In the genomic region with DNA sequence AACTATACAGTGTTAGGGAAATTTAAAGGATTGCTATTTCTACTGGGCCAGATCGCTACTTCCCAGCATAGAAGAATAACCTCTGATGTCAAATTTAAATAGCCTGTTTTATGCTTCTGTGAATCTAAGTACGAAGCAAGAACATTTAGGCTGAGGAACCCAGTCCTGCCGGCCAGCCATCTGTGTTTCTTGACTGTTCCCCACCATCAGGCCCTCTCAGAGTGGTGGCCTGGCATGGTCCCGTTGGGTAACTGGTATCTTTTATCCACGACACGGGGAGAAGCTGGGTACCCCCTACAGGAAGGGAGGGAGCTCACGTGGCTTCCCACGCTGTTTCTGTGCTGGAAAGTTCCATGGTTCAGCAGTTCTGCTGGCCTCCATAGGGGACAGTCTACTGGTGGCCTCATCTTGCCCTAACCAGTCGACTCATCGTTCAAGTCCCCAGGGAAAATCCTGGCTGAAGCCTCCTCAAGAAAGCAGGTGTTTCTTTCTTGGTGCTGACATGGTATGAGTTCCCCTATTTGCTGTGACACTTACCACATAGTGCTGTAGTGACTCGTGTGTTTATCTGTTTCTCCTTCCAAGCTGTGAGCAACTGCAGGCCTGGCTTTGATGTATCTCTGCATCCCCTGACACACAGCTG, we compare ENCODE assay signal across 10 cellular contexts.
DNase-seq lines count a peak whose midpoint lies in the region; ATAC-seq and TF ChIP-seq lines count a peak whose summit lies in the region.
"Had no signal": no experiment of that assay in that cellular context is flagged by ENCODE, and none has a peak within 500 bp of the region (broad histone marks: within the 10 kb centered on the region; RNA-seq: fewer than 3 reads in every experiment).

No MANE protein-coding gene starts in this region.

- no peak overlapping the region for H2BK120ac ChIP-seq in neuronal stem cell (ENCODE audit: low read depth, low read length)

- H2AFZ ChIP-seq in neuronal stem cell (ENCODE audit: low read length), result peak overlapping the region; percentile 55

- no peak overlapping the region for H3K9ac ChIP-seq in neuronal stem cell (ENCODE audit: low read depth, low read length, poor library complexity)

- H3K9me3 ChIP-seq in neuronal stem cell (replicated peaks in 1 of 2; ENCODE audit: control insufficient read depth in 2 of 2, insufficient read depth in 1 of 2, low read depth in 1 of 2, low read length in 2 of 2), result peaks cover 0 to 16% of the 10 kb centered on the region in 2 donors

- no peak overlapping the region for H4K91ac ChIP-seq in neuronal stem cell (ENCODE audit: low read depth, low read length, poor library complexity)

- H2BK12ac ChIP-seq in neuronal stem cell (ENCODE audit: low read length), result no peak overlapping the region

- intact Hi-C loops in activated B cell treated with CpG ODN at 0.5 μM for 24 hours (cut with micrococcal nuclease), result no loop called here

- H3K14ac ChIP-seq in neuronal stem cell (ENCODE audit: low read length), result no peak overlapping the region

- peaks cover 12% of the 10 kb centered on the region for H3K9me3 Mint-ChIP-seq in activated B cell treated with CpG ODN at 0.5 μM for 24 hours

- POLR2A ChIA-PET in activated B cell treated with CpG ODN at 0.5 μM for 24 hours (lab: Charles Lee), result no interaction called here

- H3K18ac ChIP-seq in neuronal stem cell (ENCODE audit: low read length), result no peak overlapping the region

- H3K4me1 ChIP-seq in neuronal stem cell (ENCODE audit: control insufficient read depth in 2 of 2, insufficient read depth in 1 of 2, low read depth in 1 of 2, low read length in 2 of 2), result peaks cover 11 to 15% of the 10 kb centered on the region in 2 donors

- H3K36me3 Mint-ChIP-seq in activated B cell treated with CpG ODN at 0.5 μM for 24 hours (ENCODE audit: low read depth), result no peaks in the 10 kb centered on the region

- peaks cover 12% of the 10 kb centered on the region for H3K27me3 Mint-ChIP-seq in activated B cell treated with CpG ODN at 0.5 μM for 24 hours

- no CpG with 5 or more reads among the region's 11 CpGs for WGBS in neuronal stem cell (ENCODE audit: extremely low coverage in 2 of 2, insufficient read length in 2 of 2, insufficient replicate concordance in 1 of 2), 2 donors

- no peak overlapping the region for H3K27ac ChIP-seq in neuronal stem cell (replicated peaks; ENCODE audit: low read length)

- CTCF ChIA-PET in activated B cell treated with CpG ODN at 0.5 μM for 24 hours (lab: Charles Lee), result no interaction called here

- no peak overlapping the region for H3K4me3 ChIP-seq in neuronal stem cell (ENCODE audit: low read length in 2 of 2)

- no peak overlapping the region for H4K8ac ChIP-seq in neuronal stem cell (ENCODE audit: low read depth, low read length)

- no peak overlapping the region for H3K4ac ChIP-seq in neuronal stem cell (ENCODE audit: low read length)

- H3K4me2 ChIP-seq in neuronal stem cell (ENCODE audit: insufficient read depth, low read length, poor library complexity, severe bottlenecking), result no peak overlapping the region

- H3K36me3 ChIP-seq in neuronal stem cell (replicated peaks in 1 of 2; ENCODE audit: control insufficient read depth in 2 of 2, insufficient read depth in 2 of 2, low read length in 2 of 2), result no peaks in the 10 kb centered on the region

- no peak overlapping the region for H2AK5ac ChIP-seq in neuronal stem cell (ENCODE audit: low read depth, low read length)

- peaks cover 10% of the 10 kb centered on the region for H3K4me1 Mint-ChIP-seq in activated B cell treated with CpG ODN at 0.5 μM for 24 hours

- no peak overlapping the region for H3K23ac ChIP-seq in neuronal stem cell (ENCODE audit: low read depth, low read length, poor library complexity)

- no peak overlapping the region for H3K27ac Mint-ChIP-seq in activated B cell treated with CpG ODN at 0.5 μM for 24 hours

- ATAC-seq in GM18498 (IDR thresholded peaks at IDR 0.05; ENCODE audit: unreplicated experiment), result peak; percentile 47
- ATAC-seq in HG02763 (IDR thresholded peaks at IDR 0.05; ENCODE audit: unreplicated experiment), result peak; percentile 61
- ATAC-seq in activated B cell treated with CpG ODN at 0.5 μM for 24 hours (ENCODE audit: low read depth), result peak; percentile 49
- no peak for ATAC-seq in GM18519 (IDR thresholded peaks at IDR 0.05; ENCODE audit: low FRiP score, unreplicated experiment)
- no peak for ATAC-seq in GM18867 (IDR thresholded peaks at IDR 0.05; ENCODE audit: unreplicated experiment)

- no peak overlapping the region for H2BK5ac ChIP-seq in neuronal stem cell (ENCODE audit: low read length)

- DNase-seq in activated B cell treated with CpG ODN at 0.5 μM for 24 hours (no peak), neuronal stem cell (ENCODE audit: low spot score) (no peak)
- no peak for DNase-seq in activated CD4-positive, alpha-beta T cell treated with anti-CD3 and anti-CD28 coated beads for 4 hours
- DNase-seq in activated CD4-positive, alpha-beta T cell treated with anti-CD3 and anti-CD28 coated beads for 1 hour, result no peak
- DNase-seq: activated CD4-positive, CD25-positive, alpha-beta regulatory T cell; NCI-H187 had no signal

- H3K27me3 ChIP-seq in neuronal stem cell (ENCODE audit: control insufficient read depth in 3 of 3, insufficient read depth in 3 of 3, low read depth in 1 of 3, low read length in 3 of 3), result no peaks in the 10 kb centered on the region

- H2BK15ac ChIP-seq in neuronal stem cell (ENCODE audit: low read length), result no peak overlapping the region

- no peaks in the 10 kb centered on the region for H3K79me1 ChIP-seq in neuronal stem cell (ENCODE audit: low read depth, low read length)

- no peak overlapping the region for H3K4me3 Mint-ChIP-seq in activated B cell treated with CpG ODN at 0.5 μM for 24 hours

- no peak for TF ChIP-seq CTCF in activated B cell treated with CpG ODN at 0.5 μM for 24 hours (IDR thresholded peaks at IDR 0.05)

Comparison
In these comparisons a context has a peak if more than half of its experiments do, and no peak if none do; other contexts are left out.
1. ATAC-seq: peak in GM18498 (single experiment), HG02763 (single experiment) and activated B cell treated with CpG ODN at 0.5 μM for 24 hours (single experiment); none in GM18519 (single experiment) and GM18867 (single experiment).